Comparison of ENCODE assay signal across 16 cellular contexts in the genomic region with DNA sequence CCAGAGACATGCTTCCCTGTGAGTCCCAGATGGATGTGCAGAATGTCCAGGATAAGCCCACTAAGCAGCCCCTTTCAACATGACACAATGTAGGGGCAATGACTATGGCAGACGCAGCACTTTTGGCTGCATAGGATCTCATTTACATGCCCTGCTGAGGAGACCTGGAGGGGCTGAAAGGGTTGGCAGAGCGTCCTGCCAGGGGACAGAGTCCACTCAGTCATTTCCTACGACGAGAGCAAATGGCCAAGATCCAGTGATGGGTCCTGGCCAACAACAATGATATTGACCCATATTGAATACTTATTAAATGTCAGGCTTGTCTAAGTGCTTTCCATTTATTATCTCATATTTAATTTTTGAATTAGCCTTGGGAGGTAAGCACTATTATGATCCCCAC. TPM values are rescaled to one million over a fixed set of nuclear protein-coding genes. Genes with fewer than 3 reads are reported as not detected.
"Had no signal": no experiment of that assay in that cellular context is flagged by ENCODE, and none has a peak within 500 bp of the region (broad histone marks: within the 10 kb centered on the region; RNA-seq: fewer than 3 reads in every experiment).

No MANE protein-coding gene starts in this region.

- H3K9me3 ChIP-seq: Peyer's patch, SJCRH30 had no signal

- H3K27ac Mint-ChIP-seq: IgD-negative memory B cell had no signal

- H3K4me2 ChIP-seq: KMS-11, PC-9 had no signal

- H3K36me3 Mint-ChIP-seq: IgD-negative memory B cell had no signal

- H3K27ac ChIP-seq: HL-60, KMS-11, PC-9, Peyer's patch, SJCRH30 had no signal

- H3K36me3 ChIP-seq: Peyer's patch, SJCRH30 had no signal

- H3K4me3 ChIP-seq: K562, PC-9, Peyer's patch, SJCRH30 had no signal

- H2AFZ ChIP-seq: PC-9 had no signal

- H3K9ac ChIP-seq: KMS-11 had no signal

- H3K4me3 Mint-ChIP-seq: IgD-negative memory B cell had no signal

- DNase-seq: NCI-H1436; NCI-H187; NCI-H2029 treated with DMSO at 0.1 percent for 48 hours; NCI-H2171 treated with DMSO at 0.1 percent for 48 hours; NCI-H345; NCI-H446 treated with DMSO at 0.1 percent for 48 hours; NK-92 treated with Interleukin-12 subunit alpha and Interleukin-12 subunit beta, amount 100 ng/mL, for 24 hours; Peyer's patch; SHP77 treated with DMSO at 0.1 percent for 48 hours had no signal

- H3K4me1 Mint-ChIP-seq: IgD-negative memory B cell had no signal

- H3K4me1 ChIP-seq: Peyer's patch, SJCRH30 had no signal

- H3K27me3 ChIP-seq: Peyer's patch, SJCRH30 had no signal

RNA-seq across cellular contexts. Expression of gene LGI2, which starts 41.4 kb away (rescaled TPM):
- total RNA-seq: PC-9, RPMI7951 had no signal
- polyA plus RNA-seq: IgD-negative memory B cell had no signal
